ENCODE assay signal across 1 cellular context in the genomic region with DNA sequence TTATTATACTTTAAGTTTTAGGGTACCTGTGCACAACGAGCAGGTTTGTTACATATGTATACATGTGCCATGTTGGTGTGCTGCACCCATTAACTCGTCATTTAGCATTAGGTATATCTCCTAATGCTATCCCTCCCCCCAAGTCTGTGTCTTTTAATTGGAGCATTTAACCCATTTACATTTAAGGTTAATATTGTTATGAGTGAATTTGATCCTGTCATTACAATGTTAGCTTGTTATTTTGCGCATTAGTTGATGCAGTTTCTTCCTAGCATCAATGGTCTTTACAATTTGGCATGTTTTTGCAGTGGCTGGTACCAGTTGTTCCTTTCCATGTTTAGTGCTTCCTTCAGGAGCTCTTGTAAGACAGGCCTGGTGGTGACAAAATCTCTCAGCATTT. TPM values are rescaled to one million over a fixed set of nuclear protein-coding genes. Genes with fewer than 3 reads are reported as not detected.
A peak's percentile ranks its signal among the peaks of the same experiment; 100 is the strongest.
DNase-seq lines count a peak whose midpoint lies in the region; ATAC-seq, FAIRE-seq and TF ChIP-seq lines count a peak whose summit lies in the region.
"Not testable (repeated sequence)": the region's sequence is repeated elsewhere in the genome, so short reads cannot be mapped to it uniquely, and the experiment has no call there.

No MANE protein-coding gene starts in this region.

- intact Hi-C loops in K562 (cut with micrococcal nuclease), result not testable (repeated sequence)

- H3K9me1 ChIP-seq in K562 (ENCODE audit: control insufficient read depth, insufficient read depth, low read length), result not testable (repeated sequence)

- TF ChIP-seq RAD21 in K562 (CRISPR knock-in tag; conservative IDR thresholded peaks at IDR 0.05 in 1 of 2, IDR thresholded peaks at IDR 0.05 in 1 of 2), result not testable (repeated sequence)

- H3K9me3 ChIP-seq in K562 (replicated peaks; ENCODE audit: control insufficient read depth, insufficient read depth, low read depth, low read length), result not testable (repeated sequence)

- not testable (repeated sequence) for H3K4me3 ChIP-seq in K562

- not testable (repeated sequence) for H4K20me1 ChIP-seq in K562 (replicated peaks; ENCODE audit: control insufficient read depth, insufficient read depth, low read length)

- WGBS in K562 (ENCODE audit: insufficient coverage, low coverage, missing lambda C conversion rate), result 3% methylated on average over 3 of the region's 3 CpGs

- not testable (repeated sequence) for TF ChIP-seq EP300 in K562 (IDR thresholded peaks at IDR 0.05; ENCODE audit: low read length)

- H3K36me3 ChIP-seq in K562 (ENCODE audit: control insufficient read depth, insufficient read depth, low read length), result not testable (repeated sequence)

- not testable (repeated sequence) for H3K4me2 ChIP-seq in K562 (ENCODE audit: insufficient read depth, low read length)

- in situ Hi-C loops in K562 (cut with MboI), result not testable (repeated sequence)

- DNase-seq in K562 (ENCODE audit: extremely low read depth in 1 of 4, low spot score in 3 of 4), result not testable (repeated sequence)

- not testable (repeated sequence) for ATAC-seq in K562

- BruUV-seq in K562 (replicated peaks; lab: Mats Ljungman, UMichigan), result not testable (repeated sequence)

- CTCF ChIA-PET in K562 (lab: Yijun Ruan, JAX; ENCODE audit: low intra/inter-chr PET ratio), result not testable (repeated sequence)

- not testable (repeated sequence) for TF ChIP-seq POLR2A in K562 (conservative IDR thresholded peaks at IDR 0.05)

- POLR2A ChIA-PET in K562 (lab: Yijun Ruan, JAX), result not testable (repeated sequence)

- not testable (repeated sequence) for H2AFZ ChIP-seq in K562 (ENCODE audit: low read depth, low read length)

- H3K27ac ChIP-seq in K562 (ENCODE audit: extremely low read depth, low read depth, low read length), result not testable (repeated sequence)

- not testable (repeated sequence) for FAIRE-seq in K562 (lab: Jason Lieb, UNC)

- not testable (repeated sequence) for H3K79me2 ChIP-seq in K562 (ENCODE audit: control insufficient read depth, insufficient read depth, low read length)

- H3K27me3 ChIP-seq in K562 (ENCODE audit: control insufficient read depth in 2 of 2, insufficient read depth in 2 of 2, low read length in 2 of 2), result not testable (repeated sequence)

- H3K9ac ChIP-seq in K562 (ENCODE audit: insufficient read depth in 1 of 2, low read depth in 2 of 2, low read length in 2 of 2), result not testable (repeated sequence)

- not testable (repeated sequence) for TF ChIP-seq CTCF in K562 (IDR thresholded peaks at IDR 0.05 in 2 of 3, conservative IDR thresholded peaks at IDR 0.05 in 1 of 3; ENCODE audit: insufficient read depth in 2 of 3, low read depth in 1 of 3, low read length in 3 of 3)

- H3K4me1 ChIP-seq in K562 (replicated peaks in 1 of 2; ENCODE audit: control insufficient read depth in 2 of 2, insufficient read depth in 2 of 2, low read length in 2 of 2), result not testable (repeated sequence)

TF ChIP-seq in K562, 482 proteins besides CTCF, POLR2A, EP300 and RAD21:
- TF ChIP-seq ZNF507 (tag; conservative IDR thresholded peaks at IDR 0.05) (peak; percentile 88), ZNF354B (CRISPR knock-in tag; IDR thresholded peaks at IDR 0.05) (0 out of 2 replicates have a peak, but pooled peaks have one; percentile 54)
TF ChIP-seq in K562: peak in this region for 2; not testable (repeated sequence) for 480.

RNA-seq across cellular contexts. Expression of a gene that starts 47.9 kb away (rescaled TPM):
- 4.2 and 15.9 TPM in 2 replicates for total RNA-seq in K562 (2011; cell fraction: chromatin; rRNA removed; ENCODE audit: low replicate concordance)
- total RNA-seq in K562 (2011; cell fraction: nucleolus; rRNA removed), result 3.5 and 3.9 TPM in 2 replicates
- 6.5 and 7.1 TPM in 2 replicates for total RNA-seq in K562 (2011; cell fraction: nucleoplasm; rRNA removed)
- total RNA-seq in K562 (2014; rRNA removed) (4.2 and 4.3 TPM in 2 replicates), K562 (2014; rRNA removed; fragmentation: Illumina TruSeq; extraction: Trizol) (12.3 and 12.4 TPM in 2 replicates), K562 (2015; rRNA removed; fragmentation: Illumina TruSeq; extraction: Trizol) (9.4 and 9.7 TPM in 2 replicates), K562 (2021) (11.9 and 13.8 TPM in 2 replicates)
- polyA plus RNA-seq in K562 (2011; rRNA removed) (9.3 and 10.3 TPM in 2 replicates), K562 (2014; fragmentation: Illumina TruSeq; extraction: Trizol) (14.2 and 16.1 TPM in 2 replicates), K562 (2014; fragmentation: Nextera tagmentation; extraction: Ambion mirVana) (1 to 10 TPM; 3.2 to 3.8 TPM), K562 (2014; rRNA removed) (7.1 and 7.4 TPM in 2 replicates)
- polyA plus RNA-seq in K562 (2011; cell fraction: cytosol; rRNA removed), result 2.5 and 7.6 TPM in 2 replicates
- polyA plus RNA-seq in K562 (2011; cell fraction: nucleus; rRNA removed), result 4.4 and 11.7 TPM in 2 replicates
- polyA plus RNA-seq in K562 (2012), result 12.4 and 24.6 TPM in 2 replicates
- 7.6 and 11.7 TPM in 2 replicates for polyA minus RNA-seq in K562 (2011; rRNA and poly(A)+ RNA removed)
- 5.7 and 6.4 TPM in 2 replicates for polyA minus RNA-seq in K562 (2011; cell fraction: cytosol; rRNA and poly(A)+ RNA removed)
- 1.9 and 7.8 TPM in 2 replicates for polyA minus RNA-seq in K562 (2011; cell fraction: nucleus; rRNA and poly(A)+ RNA removed)
